In the genomic region with DNA sequence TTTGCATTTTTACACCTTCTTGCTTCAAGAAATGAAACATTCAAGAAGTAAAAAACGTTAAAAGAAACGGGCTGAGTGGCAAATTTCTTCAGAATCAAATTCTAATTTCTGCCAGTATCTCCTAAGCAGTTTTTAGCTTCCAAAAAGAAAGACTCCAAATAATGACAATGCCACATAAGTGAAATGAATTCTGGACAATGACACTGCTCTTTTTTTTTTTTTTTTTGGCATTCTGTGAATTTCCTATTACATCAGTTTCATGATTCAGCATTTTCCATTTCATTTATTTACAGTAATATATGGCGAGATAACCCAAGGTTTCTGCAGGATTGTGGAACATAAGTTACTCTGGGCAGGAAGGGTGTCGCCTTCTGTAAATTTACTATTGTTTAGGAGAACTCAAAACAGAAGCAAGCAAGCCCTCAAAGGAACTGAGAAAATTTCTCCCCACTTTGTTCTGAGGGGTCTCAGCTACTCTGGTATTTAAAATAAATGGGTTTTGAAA, we compare ENCODE assay signal across 8 cellular contexts. TPM values are rescaled to one million over a fixed set of nuclear protein-coding genes. Genes with fewer than 3 reads are reported as not detected.
A peak's percentile ranks its signal among the peaks of the same experiment; 100 is the strongest.
DNase-seq lines count a peak whose midpoint lies in the region; ATAC-seq and TF ChIP-seq lines count a peak whose summit lies in the region.

No MANE protein-coding gene starts in this region.

- POLR2A ChIA-PET in activated CD8-positive, alpha-beta T cell treated with anti-CD3 and anti-CD28 coated beads, Interleukin-2, amount 10 ng/mL, durations not matched to agents 7 days and 5 days (lab: Charles Lee), result interaction anchor here (0.7 to 1.9 kb wide), 2 partner anchors 16 to 52 kb away, joined by 5 to 9 read pairs; partner anchors contain the start of gene SMIM20

- H3K4me1 ChIP-seq in iPS-15b (ENCODE audit: control insufficient read depth, insufficient read depth, low read length) (peaks cover 12% of the 10 kb centered on the region), testis (no peaks in the 10 kb centered on the region)

- 50 to 60% methylated on average over 4 of the region's 4 CpGs for WGBS in testis, 2 donors

- no peak for ATAC-seq in activated CD8-positive, alpha-beta T cell treated with anti-CD3 and anti-CD28 coated beads, Interleukin-2, amount 10 ng/mL, durations not matched to agents 7 days and 5 days
- no peak for ATAC-seq in GM21515 (IDR thresholded peaks at IDR 0.05; ENCODE audit: unreplicated experiment)

- H3K27me3 Mint-ChIP-seq in activated T-cell treated with anti-CD3 and anti-CD28 coated beads, Interleukin-2, amount 50 U/mL, for 24 hours, result no peaks in the 10 kb centered on the region
- no peaks in the 10 kb centered on the region for H3K27me3 Mint-ChIP-seq in activated CD8-positive, alpha-beta T cell treated with anti-CD3 and anti-CD28 coated beads, Interleukin-2, amount 10 ng/mL, durations not matched to agents 7 days and 5 days (ENCODE audit: low read depth)

- H3K9me3 Mint-ChIP-seq in activated T-cell treated with anti-CD3 and anti-CD28 coated beads, Interleukin-2, amount 50 U/mL, for 24 hours, result no peaks in the 10 kb centered on the region
- H3K9me3 Mint-ChIP-seq in activated CD8-positive, alpha-beta T cell treated with anti-CD3 and anti-CD28 coated beads, Interleukin-2, amount 10 ng/mL, durations not matched to agents 7 days and 5 days (ENCODE audit: insufficient read depth), result no peaks in the 10 kb centered on the region

- no peak for TF ChIP-seq POLR2A in testis (IDR thresholded peaks at IDR 0.05)

- no peaks in the 10 kb centered on the region for H3K9me3 ChIP-seq in iPS-15b (ENCODE audit: control insufficient read depth, insufficient read depth, low read length)
- no peaks in the 10 kb centered on the region for H3K9me3 ChIP-seq in testis

- intact Hi-C loops in testis (cut with DNase I; ENCODE audit: low total_unique reads), result no loop called here

- H3K9ac ChIP-seq in iPS-15b (ENCODE audit: low read depth, low read length), result no peak overlapping the region

- peaks cover 53% of the 10 kb centered on the region for H3K4me1 Mint-ChIP-seq in activated T-cell treated with anti-CD3 and anti-CD28 coated beads, Interleukin-2, amount 50 U/mL, for 24 hours (ENCODE audit: low read depth)
- H3K4me1 Mint-ChIP-seq in activated CD8-positive, alpha-beta T cell treated with anti-CD3 and anti-CD28 coated beads, Interleukin-2, amount 10 ng/mL, durations not matched to agents 7 days and 5 days (ENCODE audit: low read depth), result peaks cover 57% of the 10 kb centered on the region

- H3K27me3 ChIP-seq in iPS-15b (ENCODE audit: control insufficient read depth, insufficient read depth, low read length) (peaks cover 17% of the 10 kb centered on the region), testis (no peaks in the 10 kb centered on the region)

- H3K36me3 ChIP-seq in iPS-15b (ENCODE audit: control insufficient read depth, insufficient read depth, low read length), result no peaks in the 10 kb centered on the region
- H3K36me3 ChIP-seq in testis (ENCODE audit: low read depth, missing control alignments), result no peaks in the 10 kb centered on the region

- CTCF ChIA-PET in activated CD8-positive, alpha-beta T cell treated with anti-CD3 and anti-CD28 coated beads, Interleukin-2, amount 10 ng/mL, durations not matched to agents 7 days and 5 days (lab: Charles Lee), result interaction anchor here (1.7 kb wide), 2 partner anchors 19 to 52 kb away, joined by 9 to 10 read pairs; partner anchors contain the start of gene SMIM20

- peaks cover 9% of the 10 kb centered on the region for H3K36me3 Mint-ChIP-seq in activated T-cell treated with anti-CD3 and anti-CD28 coated beads, Interleukin-2, amount 50 U/mL, for 24 hours (ENCODE audit: low read depth)
- H3K36me3 Mint-ChIP-seq in activated CD8-positive, alpha-beta T cell treated with anti-CD3 and anti-CD28 coated beads, Interleukin-2, amount 10 ng/mL, durations not matched to agents 7 days and 5 days (ENCODE audit: low read depth), result peaks cover 39% of the 10 kb centered on the region

- peak overlapping the region; percentile 95 for H3K27ac Mint-ChIP-seq in activated T-cell treated with anti-CD3 and anti-CD28 coated beads, Interleukin-2, amount 50 U/mL, for 24 hours
- H3K27ac Mint-ChIP-seq in activated CD8-positive, alpha-beta T cell treated with anti-CD3 and anti-CD28 coated beads, Interleukin-2, amount 10 ng/mL, durations not matched to agents 7 days and 5 days, result peak overlapping the region; percentile 98

- H3K27ac ChIP-seq in testis, result no peak overlapping the region

- no peak for TF ChIP-seq CTCF in testis (IDR thresholded peaks at IDR 0.05)

- H3K4me3 ChIP-seq in iPS-15b (ENCODE audit: low read depth, low read length) (peak overlapping the region; percentile 75), testis (peak overlapping the region; percentile 56 to 63)

- no peak for DNase-seq in activated T-cell treated with anti-CD3 and anti-CD28 coated beads, Interleukin-2, amount 50 U/mL, for 24 hours
- DNase-seq in activated T-cell treated with anti-CD3 and anti-CD28 coated beads, Interleukin-2, amount 50 U/mL, for 1 hour, result no peak
- no peak for DNase-seq in activated CD8-positive, alpha-beta T cell treated with anti-CD3 and anti-CD28 coated beads, Interleukin-2, amount 10 ng/mL, durations not matched to agents 7 days and 5 days
- DNase-seq in testis, result no peak
- DNase-seq in NCI-H82 (lab: John Stamatoyannopoulos, UW), result no peak
- DNase-seq in NCI-H524 treated with DMSO at 0.1 percent for 48 hours (lab: John Stamatoyannopoulos, UW), result no peak

- H3K4me3 Mint-ChIP-seq in activated T-cell treated with anti-CD3 and anti-CD28 coated beads, Interleukin-2, amount 50 U/mL, for 24 hours, result peak overlapping the region; percentile 90
- peak overlapping the region; percentile 100 for H3K4me3 Mint-ChIP-seq in activated CD8-positive, alpha-beta T cell treated with anti-CD3 and anti-CD28 coated beads, Interleukin-2, amount 10 ng/mL, durations not matched to agents 7 days and 5 days

RNA-seq across cellular contexts. Expression of gene SEL1L3, which starts 1.3 kb away (rescaled TPM):
- 10 to 100 TPM; 62.3 to 65.5 TPM for total RNA-seq in activated CD8-positive, alpha-beta T cell treated with anti-CD3 and anti-CD28 coated beads, Interleukin-2, amount 10 ng/mL, durations not matched to agents 7 days and 5 days
- 1 to 10 TPM; 5.0 to 6.9 TPM for total RNA-seq in testis
- polyA plus RNA-seq in testis (ENCODE audit: insufficient read depth, low read depth, low replicate concordance), result 15.6 TPM

RNA-seq across cellular contexts. Expression of gene SMIM20, which starts 52.5 kb away (rescaled TPM):
- total RNA-seq in activated CD8-positive, alpha-beta T cell treated with anti-CD3 and anti-CD28 coated beads, Interleukin-2, amount 10 ng/mL, durations not matched to agents 7 days and 5 days, result 10 to 100 TPM; 11.1 to 13.9 TPM
- 10 to 100 TPM; 31.3 to 38.3 TPM for total RNA-seq in testis
- polyA plus RNA-seq in testis (ENCODE audit: insufficient read depth, low read depth, low replicate concordance), result 46.1 TPM

Comparison
In these comparisons a context has a peak if more than half of its experiments do, and no peak if none do; other contexts are left out.
1. RNA of gene SEL1L3, which starts 1.3 kb away (total RNA-seq): 62.3 to 65.5 TPM in activated CD8-positive, alpha-beta T cell treated with anti-CD3 and anti-CD28 coated beads, Interleukin-2, amount 10 ng/mL, durations not matched to agents 7 days and 5 days; 5.0 to 6.9 TPM in testis; every median in the first group is over 4 times any median in the second.